In genomic region chr11:95389427-95389826, GRCh38 we compare ENCODE assay signal across 22 cellular contexts.
"Had no signal": no experiment of that assay in that cellular context is flagged by ENCODE, and none has a peak within 500 bp of the region (broad histone marks: within the 10 kb centered on the region; RNA-seq: fewer than 3 reads in every experiment).

No MANE protein-coding gene starts in this region.

- DNase-seq: cerebellar nuclear complex; colonic mucosa; cortex of kidney; effector CD8-positive, alpha-beta T cell; effector memory CD8-positive, alpha-beta T cell; endodermal cell; erythroblast; esophagus squamous epithelium; foreskin fibroblast; foreskin melanocyte; gastrocnemius medialis; glutamatergic neuron; head of caudate nucleus; heart right ventricle; hippocampal formation; left cardiac atrium; left ventricle myocardium inferior; lower lobe of right lung; mesenchymal stem cell; mucosa of descending colon had no signal

- H3K4me3 ChIP-seq: colonic mucosa, esophagus squamous epithelium, gastrocnemius medialis, heart right ventricle, left ventricle myocardium inferior, lower lobe of right lung, mucosa of descending colon had no signal

- H3K9me3 ChIP-seq: colonic mucosa, esophagus squamous epithelium, gastrocnemius medialis, heart right ventricle, left ventricle myocardium inferior, lower lobe of right lung, mucosa of descending colon had no signal

- ATAC-seq: effector memory CD8-positive, alpha-beta T cell; esophagus mucosa; gastrocnemius medialis; heart right ventricle; left cardiac atrium; lower lobe of right lung; mucosa of descending colon had no signal

- H3K36me3 ChIP-seq: colonic mucosa, esophagus squamous epithelium, gastrocnemius medialis, heart right ventricle, left ventricle myocardium inferior, lower lobe of right lung had no signal

- H3K4me1 ChIP-seq: colonic mucosa, esophagus squamous epithelium, gastrocnemius medialis, heart right ventricle, left ventricle myocardium inferior, lower lobe of right lung had no signal

- H3K27ac ChIP-seq: colonic mucosa, epithelial cell of prostate, esophagus squamous epithelium, gastrocnemius medialis, heart right ventricle, left ventricle myocardium inferior, lower lobe of right lung had no signal

- H3K27me3 ChIP-seq: colonic mucosa, esophagus squamous epithelium, gastrocnemius medialis, heart right ventricle had no signal
